ENCODE assay signal across 9 cellular contexts in genomic region chr18:77106331-77106730, GRCh38. TPM values are rescaled to one million over a fixed set of nuclear protein-coding genes. Genes with fewer than 3 reads are reported as not detected.
A peak's percentile ranks its signal among the peaks of the same experiment; 100 is the strongest.
DNase-seq lines count a peak whose midpoint lies in the region; ATAC-seq lines count a peak whose summit lies in the region.
"Had no signal": no experiment of that assay in that cellular context is flagged by ENCODE, and none has a peak within 500 bp of the region (broad histone marks: within the 10 kb centered on the region; RNA-seq: fewer than 3 reads in every experiment).

No MANE protein-coding gene starts in this region.

- peak; percentile 84 for DNase-seq in activated CD4-positive, alpha-beta T cell treated with anti-CD3 and anti-CD28 coated beads, Interleukin-2, amount 10 ng/mL, durations not matched to agents 7 days and 5 days
- DNase-seq in stimulated activated CD8-positive, alpha-beta memory T cell treated with anti-CD3 and anti-CD28 coated beads, Interleukin-12 subunit alpha, Interleukin-12 subunit beta, amount 100 ng/mL, for 1 hour (ENCODE audit: low read depth), result peak; percentile 72
- DNase-seq in anterior cingulate cortex (lab: John Stamatoyannopoulos, UW) (no peak), NCI-H2171 treated with DMSO at 0.1 percent for 48 hours (lab: John Stamatoyannopoulos, UW) (no peak), NCI-H1930 (lab: John Stamatoyannopoulos, UW) (no peak)
- DNase-seq: aorta had no signal

- intact Hi-C loops in dendritic cell treated with granulocyte-macrophage colony-stimulating factor and Interleukin-4, amounts not matched to agents 40 ng/mL and 50 ng/mL, for 4 days (cut with micrococcal nuclease), result no loop called here

- H3K9me3 Mint-ChIP-seq in activated CD4-positive, alpha-beta T cell treated with anti-CD3 and anti-CD28 coated beads, Interleukin-2, amount 10 ng/mL, durations not matched to agents 7 days and 5 days, result no peaks in the 10 kb centered on the region
- no peaks in the 10 kb centered on the region for H3K9me3 Mint-ChIP-seq in dendritic cell treated with granulocyte-macrophage colony-stimulating factor and Interleukin-4, amounts not matched to agents 40 ng/mL and 50 ng/mL, for 4 days

- no peaks in the 10 kb centered on the region for H3K27me3 Mint-ChIP-seq in activated CD4-positive, alpha-beta T cell treated with anti-CD3 and anti-CD28 coated beads, Interleukin-2, amount 10 ng/mL, durations not matched to agents 7 days and 5 days
- no peaks in the 10 kb centered on the region for H3K27me3 Mint-ChIP-seq in dendritic cell treated with granulocyte-macrophage colony-stimulating factor and Interleukin-4, amounts not matched to agents 40 ng/mL and 50 ng/mL, for 4 days

- ATAC-seq in HG02885 (IDR thresholded peaks at IDR 0.05; ENCODE audit: poor library complexity, unreplicated experiment) (peak; percentile 29), GM18498 (IDR thresholded peaks at IDR 0.05; ENCODE audit: unreplicated experiment) (no peak)

- peak overlapping the region; percentile 51 for H3K4me3 Mint-ChIP-seq in activated CD4-positive, alpha-beta T cell treated with anti-CD3 and anti-CD28 coated beads, Interleukin-2, amount 10 ng/mL, durations not matched to agents 7 days and 5 days
- no peak overlapping the region for H3K4me3 Mint-ChIP-seq in dendritic cell treated with granulocyte-macrophage colony-stimulating factor and Interleukin-4, amounts not matched to agents 40 ng/mL and 50 ng/mL, for 4 days

- peaks cover 95% of the 10 kb centered on the region for H3K4me1 Mint-ChIP-seq in activated CD4-positive, alpha-beta T cell treated with anti-CD3 and anti-CD28 coated beads, Interleukin-2, amount 10 ng/mL, durations not matched to agents 7 days and 5 days
- peaks cover 87% of the 10 kb centered on the region for H3K4me1 Mint-ChIP-seq in dendritic cell treated with granulocyte-macrophage colony-stimulating factor and Interleukin-4, amounts not matched to agents 40 ng/mL and 50 ng/mL, for 4 days (ENCODE audit: low read depth)

- CTCF ChIA-PET in activated CD4-positive, alpha-beta T cell treated with anti-CD3 and anti-CD28 coated beads, Interleukin-2, amount 10 ng/mL, durations not matched to agents 7 days and 5 days (lab: Charles Lee), result interaction anchor here (3.3 to 6.0 kb wide), 2 partner anchors 9 to 16 kb away, joined by 12 to 34 read pairs; no protein-coding TSS in a partner anchor

- H3K27ac Mint-ChIP-seq in activated CD4-positive, alpha-beta T cell treated with anti-CD3 and anti-CD28 coated beads, Interleukin-2, amount 10 ng/mL, durations not matched to agents 7 days and 5 days, result peak overlapping the region; percentile 88
- H3K27ac Mint-ChIP-seq in dendritic cell treated with granulocyte-macrophage colony-stimulating factor and Interleukin-4, amounts not matched to agents 40 ng/mL and 50 ng/mL, for 4 days, result peak overlapping the region; percentile 81

- H3K36me3 Mint-ChIP-seq in activated CD4-positive, alpha-beta T cell treated with anti-CD3 and anti-CD28 coated beads, Interleukin-2, amount 10 ng/mL, durations not matched to agents 7 days and 5 days (ENCODE audit: low read depth), result peaks cover 78% of the 10 kb centered on the region
- H3K36me3 Mint-ChIP-seq in dendritic cell treated with granulocyte-macrophage colony-stimulating factor and Interleukin-4, amounts not matched to agents 40 ng/mL and 50 ng/mL, for 4 days (ENCODE audit: low read depth), result peaks cover 79% of the 10 kb centered on the region

- POLR2A ChIA-PET in activated CD4-positive, alpha-beta T cell treated with anti-CD3 and anti-CD28 coated beads, Interleukin-2, amount 10 ng/mL, durations not matched to agents 7 days and 5 days (lab: Charles Lee), result interaction anchor here (1.3 kb wide), 1 partner anchor 39 kb away, joined by 3 read pairs; no protein-coding TSS in a partner anchor

RNA-seq across cellular contexts. Expression of gene MBP, which starts 26.3 kb away (rescaled TPM):
- total RNA-seq in activated CD4-positive, alpha-beta T cell treated with anti-CD3 and anti-CD28 coated beads, Interleukin-2, amount 10 ng/mL, durations not matched to agents 7 days and 5 days, result 100 to 1,000 TPM; 111 to 133 TPM

Comparison
In these comparisons a context has a peak if more than half of its experiments do, and no peak if none do; other contexts are left out.
1. DNase-seq: peak in activated CD4-positive, alpha-beta T cell treated with anti-CD3 and anti-CD28 coated beads, Interleukin-2, amount 10 ng/mL, durations not matched to agents 7 days and 5 days (single experiment) and stimulated activated CD8-positive, alpha-beta memory T cell treated with anti-CD3 and anti-CD28 coated beads, Interleukin-12 subunit alpha, Interleukin-12 subunit beta, amount 100 ng/mL, for 1 hour (single experiment); none in anterior cingulate cortex (0 of 58), NCI-H2171 treated with DMSO at 0.1 percent for 48 hours (single experiment) and NCI-H1930 (0 of 2).